ENCODE assay signal across 5 cellular contexts in genomic region chr7:148035950-148036349, GRCh38.
"Had no signal": no experiment of that assay in that cellular context is flagged by ENCODE, and none has a peak within 500 bp of the region (broad histone marks: within the 10 kb centered on the region; RNA-seq: fewer than 3 reads in every experiment).

No MANE protein-coding gene starts in this region.

- ATAC-seq: GM23338, K562 had no signal

- DNase-seq: H9, HCEC 1CT, IMR-90 had no signal

- H2AFZ ChIP-seq: GM23338 had no signal

- H3K4me3 ChIP-seq: GM23338, K562 had no signal

- H3K4me2 ChIP-seq: GM23338 had no signal
